ENCODE assay signal across 19 cellular contexts in the genomic region with DNA sequence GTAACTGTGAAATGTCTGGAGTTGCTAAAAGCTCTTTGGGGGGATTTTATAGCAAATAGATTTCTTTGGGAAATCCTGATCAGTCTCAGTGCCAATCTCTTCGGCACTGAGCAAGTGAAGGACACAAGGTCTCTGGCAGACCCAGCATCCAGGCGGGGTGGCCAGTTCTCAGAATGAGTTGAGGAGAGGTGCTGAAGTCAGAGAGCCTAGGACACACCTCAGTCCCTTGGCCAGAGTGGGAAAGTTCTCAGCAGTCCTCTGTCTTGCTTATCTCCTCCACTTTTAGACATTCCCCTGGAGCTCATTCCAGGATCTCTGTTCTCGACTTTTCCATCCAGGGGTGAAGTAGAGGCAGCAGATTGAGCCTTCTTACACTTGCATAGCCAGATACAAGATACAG. TPM values are rescaled to one million over a fixed set of nuclear protein-coding genes. Genes with fewer than 3 reads are reported as not detected.
"Had no signal": no experiment of that assay in that cellular context is flagged by ENCODE, and none has a peak within 500 bp of the region (broad histone marks: within the 10 kb centered on the region; RNA-seq: fewer than 3 reads in every experiment).

No MANE protein-coding gene starts in this region.

- ATAC-seq: foreskin keratinocyte; heart left ventricle; left lobe of liver; mucosa of descending colon; natural killer cell treated with Interleukin-12 subunit alpha and Interleukin-12 subunit beta and Interleukin-15 and Interleukin-18, amount 100 ng/mL, for 72 hours; right cardiac atrium; stimulated activated memory B cell treated with anti-CD40 and anti-IgM and Interleukin-4, amounts not matched to agents 10 μg/mL and 1 μg/mL and 100 μg/mL, for 72 hours; stimulated activated naive CD8-positive, alpha-beta T cell treated with anti-CD3 and anti-CD28 coated beads, Interleukin-15, amount 100 ng/mL, for 72 hours had no signal

- H3K4me1 ChIP-seq: foreskin keratinocyte, testis had no signal

- H3K36me3 ChIP-seq: neural progenitor cell, ovary had no signal

- H3K9ac ChIP-seq: neural progenitor cell had no signal

- H3K9me3 ChIP-seq: heart left ventricle, mucosa of descending colon, ovary, testis, tibial nerve had no signal

- H3K4me3 ChIP-seq: heart left ventricle, mucosa of descending colon, neural progenitor cell, ovary, testis, tibial nerve had no signal

- H3K27ac Mint-ChIP-seq: dendritic cell treated with granulocyte-macrophage colony-stimulating factor and Interleukin-4, amounts not matched to agents 40 ng/mL and 50 ng/mL, for 4 days; natural killer cell treated with Interleukin-12 subunit alpha and Interleukin-12 subunit beta and Interleukin-15 and Interleukin-18, amount 100 ng/mL, for 72 hours; neural progenitor cell; stimulated activated memory B cell treated with anti-CD40 and anti-IgM and Interleukin-4, amounts not matched to agents 10 μg/mL and 1 μg/mL and 100 μg/mL, for 72 hours had no signal

- H3K36me3 Mint-ChIP-seq: natural killer cell treated with Interleukin-12 subunit alpha and Interleukin-12 subunit beta and Interleukin-15 and Interleukin-18, amount 100 ng/mL, for 72 hours; neural progenitor cell had no signal

- H2AFZ ChIP-seq: neural progenitor cell had no signal

- H3K4me3 Mint-ChIP-seq: dendritic cell treated with granulocyte-macrophage colony-stimulating factor and Interleukin-4, amounts not matched to agents 40 ng/mL and 50 ng/mL, for 4 days; natural killer cell treated with Interleukin-12 subunit alpha and Interleukin-12 subunit beta and Interleukin-15 and Interleukin-18, amount 100 ng/mL, for 72 hours; stimulated activated memory B cell treated with anti-CD40 and anti-IgM and Interleukin-4, amounts not matched to agents 10 μg/mL and 1 μg/mL and 100 μg/mL, for 72 hours; stimulated activated naive CD8-positive, alpha-beta T cell treated with anti-CD3 and anti-CD28 coated beads, Interleukin-15, amount 100 ng/mL, for 72 hours had no signal

- H3K4me2 ChIP-seq: neural progenitor cell had no signal

- H3K27ac ChIP-seq: foreskin keratinocyte, neural progenitor cell, ovary, testis, tibial nerve had no signal

- DNase-seq: cerebellar nuclear complex; foreskin keratinocyte; heart left ventricle; hippocampal formation; islet precursor cell; mammary epithelial cell; mucosa of descending colon; nucleus accumbens; ovary; right cardiac atrium; stimulated activated CD4-positive, alpha-beta T cell treated with anti-CD3 and anti-CD28 coated beads, Interleukin-4, amount 100 ng/mL, for 24 hours; stimulated activated naive CD8-positive, alpha-beta T cell treated with anti-CD3 and anti-CD28 coated beads, Interleukin-15, amount 100 ng/mL, for 72 hours; testis had no signal

- H3K9me3 Mint-ChIP-seq: dendritic cell treated with granulocyte-macrophage colony-stimulating factor and Interleukin-4, amounts not matched to agents 40 ng/mL and 50 ng/mL, for 4 days; natural killer cell treated with Interleukin-12 subunit alpha and Interleukin-12 subunit beta and Interleukin-15 and Interleukin-18, amount 100 ng/mL, for 72 hours; stimulated activated naive CD8-positive, alpha-beta T cell treated with anti-CD3 and anti-CD28 coated beads, Interleukin-15, amount 100 ng/mL, for 72 hours had no signal

- H3K27me3 ChIP-seq: testis had no signal

RNA-seq across cellular contexts. Expression of gene HLX, which starts 6.7 kb away (rescaled TPM):
- total RNA-seq: foreskin keratinocyte had no signal
- polyA plus RNA-seq: foreskin keratinocyte had no signal
